ENCODE assay signal across 8 cellular contexts in genomic region chr7:47720141-47720906, GRCh38.
A peak's percentile ranks its signal among the peaks of the same experiment; 100 is the strongest.
DNase-seq lines count a peak whose midpoint lies in the region; ATAC-seq and TF ChIP-seq lines count a peak whose summit lies in the region.

No MANE protein-coding gene starts in this region.

- no peak for TF ChIP-seq CTCF in astrocyte of the cerebellum (IDR thresholded peaks at IDR 0.05; ENCODE audit: low read depth, low read length, missing control alignments)

- no peak overlapping the region for H3K4me3 ChIP-seq in astrocyte of the cerebellum (ENCODE audit: low read depth, low read length)

- peak; percentile 31 for DNase-seq in astrocyte of the cerebellum (ENCODE audit: low read depth)
- DNase-seq in occipital lobe (lab: John Stamatoyannopoulos, UW) = peak; percentile 15
- no peak for DNase-seq in amniotic stem cell (lab: John Stamatoyannopoulos, UW)
- DNase-seq in iPS-NIHi7 (ENCODE audit: extremely low spot score) = no peak
- DNase-seq in DMS114 treated with DMSO at 0.1 percent for 48 hours (lab: John Stamatoyannopoulos, UW; ENCODE audit: unreplicated experiment) = no peak
- DNase-seq in NCI-H2171 treated with DMSO at 0.1 percent for 48 hours (lab: John Stamatoyannopoulos, UW) = no peak

- ATAC-seq in GM18511 (IDR thresholded peaks at IDR 0.05; ENCODE audit: unreplicated experiment) = peak; percentile 70
- ATAC-seq in HG02763 (IDR thresholded peaks at IDR 0.05; ENCODE audit: unreplicated experiment) = peak; percentile 82

- in situ Hi-C loops in astrocyte of the cerebellum (cut with HindIII; ENCODE audit: low sequenced_read_pairs) = no loop called here

Comparison
In these comparisons a context has a peak if more than half of its experiments do, and no peak if none do; other contexts are left out.
1. DNase-seq: peak in astrocyte of the cerebellum (single experiment) and occipital lobe (single experiment); none in amniotic stem cell (single experiment), iPS-NIHi7 (single experiment), DMS114 treated with DMSO at 0.1 percent for 48 hours (single experiment) and NCI-H2171 treated with DMSO at 0.1 percent for 48 hours (single experiment).